In genomic region chr2:57862153-57862552, GRCh38 we compare ENCODE assay signal across 25 cellular contexts.
"Had no signal": no experiment of that assay in that cellular context is flagged by ENCODE, and none has a peak within 500 bp of the region (broad histone marks: within the 10 kb centered on the region; RNA-seq: fewer than 3 reads in every experiment).

No MANE protein-coding gene starts in this region.

- DNase-seq: activated B cell treated with CpG ODN at 0.5 μM for 24 hours; activated CD8-positive, alpha-beta memory T cell treated with anti-CD3 and anti-CD28 coated beads, Interleukin-2, amount 10 ng/mL, durations not matched to agents 7 days and 5 days; activated CD8-positive, alpha-beta T cell treated with anti-CD3 and anti-CD28 coated beads, Interleukin-2, amount 10 ng/mL, durations not matched to agents 7 days and 5 days; activated effector memory CD4-positive, alpha-beta T cell treated with Interleukin-2 at 50 U/mL for 16 hours; activated naive CD4-positive, alpha-beta T cell treated with Interleukin-2 at 50 U/mL for 16 hours; activated T-cell treated with anti-CD3 and anti-CD28 coated beads, Interleukin-2, amount 50 U/mL, for 72 hours; anterior cingulate cortex; effector CD8-positive, alpha-beta T cell; erythroblast; heart left ventricle; left ventricle myocardium inferior; mesendoderm; mucosa of descending colon; stimulated activated CD4-positive, alpha-beta T cell treated with anti-CD3 and anti-CD28 coated beads, Interleukin-4, amount 100 ng/mL, for 24 hours; T-helper 1 cell; trophoblast cell had no signal

- H3K4me1 ChIP-seq: heart left ventricle, left ventricle myocardium inferior had no signal

- H3K4me3 ChIP-seq: heart left ventricle, left ventricle myocardium inferior, lung, mucosa of descending colon, skin epidermis, thoracic aorta had no signal

- H3K36me3 ChIP-seq: heart left ventricle, left ventricle myocardium inferior, thoracic aorta had no signal

- H3K27me3 ChIP-seq: heart left ventricle had no signal

- FAIRE-seq: colon, endometrium, urothelium cell line had no signal

- H3K9me3 ChIP-seq: heart left ventricle, left ventricle myocardium inferior, mucosa of descending colon, thoracic aorta had no signal

- ATAC-seq: activated CD8-positive, alpha-beta memory T cell treated with anti-CD3 and anti-CD28 coated beads, Interleukin-2, amount 10 ng/mL, durations not matched to agents 7 days and 5 days; activated CD8-positive, alpha-beta T cell treated with anti-CD3 and anti-CD28 coated beads, Interleukin-2, amount 10 ng/mL, durations not matched to agents 7 days and 5 days; activated T-cell treated with anti-CD3 and anti-CD28 coated beads, Interleukin-2, amount 50 U/mL, for 72 hours; heart left ventricle; mucosa of descending colon; natural killer cell treated with Interleukin-12 subunit alpha and Interleukin-12 subunit beta and Interleukin-15 and Interleukin-18, amount 100 ng/mL, for 72 hours; sciatic nerve; stimulated activated effector memory CD8-positive, alpha-beta T cell treated with anti-CD3 and anti-CD28 coated beads, Interleukin-12 subunit alpha, Interleukin-12 subunit beta, amount 100 ng/mL, for 72 hours had no signal

- H3K27ac ChIP-seq: heart left ventricle, left ventricle myocardium inferior, skin epidermis, thoracic aorta had no signal
